In genomic region chr10:13417459-13418126, GRCh38 we compare ENCODE assay signal across 1 cellular context.
TF ChIP-seq lines count a peak whose summit lies in the region.

No MANE protein-coding gene starts in this region.

TF ChIP-seq in K562, 482 proteins besides CTCF, POLR2A, EP300 and RAD21 (continued from another document):
- TF ChIP-seq ZNF134 (CRISPR knock-in tag; conservative IDR thresholded peaks at IDR 0.05) (no peak), HCFC1 (IDR thresholded peaks at IDR 0.05; ENCODE audit: low read depth, low read length) (no peak), RBM17 (IDR thresholded peaks at IDR 0.05; ENCODE audit: borderline replicate concordance, low read depth, low read length) (no peak), ZKSCAN3 (CRISPR knock-in tag; IDR thresholded peaks at IDR 0.05) (no peak), MXI1 (IDR thresholded peaks at IDR 0.05; ENCODE audit: low read depth, low read length) (no peak), FOXP1 (CRISPR knock-in tag; IDR thresholded peaks at IDR 0.05) (no peak), UBTF (IDR thresholded peaks at IDR 0.05; ENCODE audit: borderline replicate concordance in 1 of 2, low read depth in 2 of 2, low read length in 2 of 2) (peak in 1 of 2 experiments; percentile 60; a peak in 1 of 4 replicates), ZFP1 (CRISPR knock-in tag; IDR thresholded peaks at IDR 0.05) (no peak; the same call in 1 of the 2 replicates), ZBTB1 (CRISPR knock-in tag; IDR thresholded peaks at IDR 0.05; ENCODE audit: borderline replicate concordance, low read depth) (peak; percentile 57; the same call in 1 of the 2 replicates), ZNF76 (CRISPR knock-in tag; IDR thresholded peaks at IDR 0.05; ENCODE audit: borderline replicate concordance) (no peak), ZNF232 (CRISPR knock-in tag; IDR thresholded peaks at IDR 0.05) (no peak), BMI1 (IDR thresholded peaks at IDR 0.05; ENCODE audit: low read length) (no peak), PBX2 (CRISPR knock-in tag; IDR thresholded peaks at IDR 0.05; ENCODE audit: low read depth) (no peak), PBX2 (tag; conservative IDR thresholded peaks at IDR 0.05; ENCODE audit: low read depth) (peak; percentile 63), ZBTB40 (IDR thresholded peaks at IDR 0.05) (no peak), ZBTB40 (CRISPR knock-in tag; IDR thresholded peaks at IDR 0.05) (no peak), ZNF511 (CRISPR knock-in tag; IDR thresholded peaks at IDR 0.05) (no peak; the same call in 1 of the 2 replicates)
